Comparison of ENCODE assay signal across 16 cellular contexts in the genomic region with DNA sequence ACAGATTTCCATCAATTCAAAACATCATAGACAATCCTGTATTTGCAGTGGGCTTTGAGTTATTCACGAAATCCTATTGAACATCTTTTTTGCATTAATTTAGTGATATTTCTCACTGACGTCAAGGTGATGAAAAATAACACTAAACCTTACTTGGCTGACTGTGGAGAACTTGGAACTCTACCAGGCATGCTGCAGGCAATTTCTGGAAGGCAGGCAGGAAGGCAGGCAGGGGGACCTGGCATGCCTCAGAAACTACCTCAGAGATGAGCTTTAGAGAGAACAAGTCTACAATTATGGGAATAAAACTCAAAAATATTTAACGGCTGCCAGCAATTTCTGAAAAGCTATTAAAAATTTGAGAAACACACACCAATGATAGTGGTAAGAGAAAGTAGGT.
"Had no signal": no experiment of that assay in that cellular context is flagged by ENCODE, and none has a peak within 500 bp of the region (broad histone marks: within the 10 kb centered on the region; RNA-seq: fewer than 3 reads in every experiment).

No MANE protein-coding gene starts in this region.

- H3K36me3 ChIP-seq: adrenal gland, esophagus squamous epithelium, gastrocnemius medialis, tibial artery had no signal

- H3K27ac Mint-ChIP-seq: activated CD4-positive, alpha-beta memory T cell treated with anti-CD3 and anti-CD28 coated beads, Interleukin-2, amount 10 ng/mL, durations not matched to agents 7 days and 5 days; activated T-cell treated with anti-CD3 and anti-CD28 coated beads, Interleukin-2, amount 50 U/mL, for 24 hours; stimulated activated effector memory CD8-positive, alpha-beta T cell treated with anti-CD3 and anti-CD28 coated beads, Interleukin-12 subunit alpha, Interleukin-12 subunit beta, amount 100 ng/mL, for 72 hours; T-helper 17 cell; WTC11 had no signal

- H3K27ac ChIP-seq: adrenal gland, coronary artery, gastrocnemius medialis, tibial artery had no signal

- ATAC-seq: gastrocnemius medialis; left lobe of liver; stimulated activated effector memory CD8-positive, alpha-beta T cell treated with anti-CD3 and anti-CD28 coated beads, Interleukin-12 subunit alpha, Interleukin-12 subunit beta, amount 100 ng/mL, for 72 hours; T-helper 17 cell; WTC11 had no signal

- H3K9me3 ChIP-seq: adrenal gland, esophagus squamous epithelium, gastrocnemius medialis, tibial artery had no signal

- H3K27me3 ChIP-seq: adrenal gland, esophagus squamous epithelium, gastrocnemius medialis, tibial artery had no signal

- H3K36me3 Mint-ChIP-seq: stimulated activated effector memory CD8-positive, alpha-beta T cell treated with anti-CD3 and anti-CD28 coated beads, Interleukin-12 subunit alpha, Interleukin-12 subunit beta, amount 100 ng/mL, for 72 hours; WTC11 had no signal

- H3K4me1 Mint-ChIP-seq: activated CD4-positive, alpha-beta memory T cell treated with anti-CD3 and anti-CD28 coated beads, Interleukin-2, amount 10 ng/mL, durations not matched to agents 7 days and 5 days; stimulated activated effector memory CD8-positive, alpha-beta T cell treated with anti-CD3 and anti-CD28 coated beads, Interleukin-12 subunit alpha, Interleukin-12 subunit beta, amount 100 ng/mL, for 72 hours; T-helper 17 cell; WTC11 had no signal

- H3K4me3 ChIP-seq: adrenal gland, coronary artery, esophagus squamous epithelium, gastrocnemius medialis, tibial artery had no signal

- H3K4me3 Mint-ChIP-seq: activated CD4-positive, alpha-beta memory T cell treated with anti-CD3 and anti-CD28 coated beads, Interleukin-2, amount 10 ng/mL, durations not matched to agents 7 days and 5 days; activated T-cell treated with anti-CD3 and anti-CD28 coated beads, Interleukin-2, amount 50 U/mL, for 24 hours; nephron; stimulated activated effector memory CD8-positive, alpha-beta T cell treated with anti-CD3 and anti-CD28 coated beads, Interleukin-12 subunit alpha, Interleukin-12 subunit beta, amount 100 ng/mL, for 72 hours; T-helper 17 cell; WTC11 had no signal

- H3K27me3 Mint-ChIP-seq: activated CD4-positive, alpha-beta memory T cell treated with anti-CD3 and anti-CD28 coated beads, Interleukin-2, amount 10 ng/mL, durations not matched to agents 7 days and 5 days; activated T-cell treated with anti-CD3 and anti-CD28 coated beads, Interleukin-2, amount 50 U/mL, for 24 hours; T-helper 17 cell had no signal

- H3K9me3 Mint-ChIP-seq: nephron, WTC11 had no signal

- H3K4me1 ChIP-seq: adrenal gland, gastrocnemius medialis had no signal

- DNase-seq: activated CD4-positive, alpha-beta memory T cell treated with anti-CD3 and anti-CD28 coated beads, Interleukin-2, amount 10 ng/mL, durations not matched to agents 7 days and 5 days; activated CD4-positive, alpha-beta T cell treated with anti-CD3 and anti-CD28 coated beads for 4 hours; activated effector memory CD4-positive, alpha-beta T cell treated with Interleukin-2 at 50 U/mL for 16 hours; activated naive CD4-positive, alpha-beta T cell treated with anti-CD3 and anti-CD28 coated beads, Interleukin-2, amount 50 U/mL, for 16 hours; activated T-cell treated with anti-CD3 and anti-CD28 coated beads, Interleukin-2, amount 50 U/mL, for 24 hours; adrenal gland; esophagus squamous epithelium; gastrocnemius medialis; islet precursor cell; T-helper 17 cell; tibial artery had no signal
